1 cellular context compared by ENCODE assay signal in the genomic region with DNA sequence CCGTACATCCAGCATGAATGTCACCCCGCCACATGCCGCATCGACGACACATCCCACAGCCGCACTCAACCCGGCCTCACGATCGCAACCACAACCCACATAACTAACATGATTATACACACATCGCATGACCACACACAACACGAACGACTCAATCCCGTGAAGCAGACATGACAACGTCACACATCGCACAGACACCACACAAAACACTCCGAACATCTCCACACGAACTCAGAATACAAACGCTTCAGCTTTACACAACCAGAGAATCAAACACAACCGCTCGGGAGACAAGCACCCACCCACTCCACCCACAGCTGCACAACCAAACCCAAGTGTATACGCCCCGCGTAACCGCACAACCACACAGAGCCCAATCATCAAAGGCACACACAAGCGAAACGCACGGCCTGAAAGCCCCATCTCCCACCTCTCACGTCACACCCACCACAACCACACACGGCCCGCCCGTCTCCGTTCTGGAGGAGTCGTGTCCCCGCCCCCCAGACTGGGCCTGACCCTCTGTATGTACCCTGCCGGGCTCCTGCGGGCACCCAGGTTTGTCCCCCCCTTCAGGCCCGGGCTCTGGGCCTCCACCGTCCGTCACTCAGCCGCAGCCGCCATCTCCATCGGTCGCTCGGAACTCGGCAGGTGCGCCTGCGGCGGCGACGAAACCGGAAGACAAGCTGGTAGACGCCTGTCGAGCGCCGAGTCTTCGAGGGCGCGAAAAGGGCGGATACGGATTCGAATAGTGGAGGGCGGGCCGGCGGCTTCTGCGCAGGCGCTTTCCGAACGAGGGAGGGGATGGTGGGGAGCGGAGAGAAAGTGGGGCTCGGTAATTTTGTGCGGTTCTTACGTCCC.
TF ChIP-seq lines count a peak whose summit lies in the region.

A gene (minus strand): TSS at position 646 of the 861 bp plus-strand sequence. CDS start 3,028 bp downstream, outside the sequence.

TF ChIP-seq in GM23338, 12 proteins besides CTCF, POLR2A, EP300 and RAD21 (continued from another document):
- TF ChIP-seq, protein P1, sequence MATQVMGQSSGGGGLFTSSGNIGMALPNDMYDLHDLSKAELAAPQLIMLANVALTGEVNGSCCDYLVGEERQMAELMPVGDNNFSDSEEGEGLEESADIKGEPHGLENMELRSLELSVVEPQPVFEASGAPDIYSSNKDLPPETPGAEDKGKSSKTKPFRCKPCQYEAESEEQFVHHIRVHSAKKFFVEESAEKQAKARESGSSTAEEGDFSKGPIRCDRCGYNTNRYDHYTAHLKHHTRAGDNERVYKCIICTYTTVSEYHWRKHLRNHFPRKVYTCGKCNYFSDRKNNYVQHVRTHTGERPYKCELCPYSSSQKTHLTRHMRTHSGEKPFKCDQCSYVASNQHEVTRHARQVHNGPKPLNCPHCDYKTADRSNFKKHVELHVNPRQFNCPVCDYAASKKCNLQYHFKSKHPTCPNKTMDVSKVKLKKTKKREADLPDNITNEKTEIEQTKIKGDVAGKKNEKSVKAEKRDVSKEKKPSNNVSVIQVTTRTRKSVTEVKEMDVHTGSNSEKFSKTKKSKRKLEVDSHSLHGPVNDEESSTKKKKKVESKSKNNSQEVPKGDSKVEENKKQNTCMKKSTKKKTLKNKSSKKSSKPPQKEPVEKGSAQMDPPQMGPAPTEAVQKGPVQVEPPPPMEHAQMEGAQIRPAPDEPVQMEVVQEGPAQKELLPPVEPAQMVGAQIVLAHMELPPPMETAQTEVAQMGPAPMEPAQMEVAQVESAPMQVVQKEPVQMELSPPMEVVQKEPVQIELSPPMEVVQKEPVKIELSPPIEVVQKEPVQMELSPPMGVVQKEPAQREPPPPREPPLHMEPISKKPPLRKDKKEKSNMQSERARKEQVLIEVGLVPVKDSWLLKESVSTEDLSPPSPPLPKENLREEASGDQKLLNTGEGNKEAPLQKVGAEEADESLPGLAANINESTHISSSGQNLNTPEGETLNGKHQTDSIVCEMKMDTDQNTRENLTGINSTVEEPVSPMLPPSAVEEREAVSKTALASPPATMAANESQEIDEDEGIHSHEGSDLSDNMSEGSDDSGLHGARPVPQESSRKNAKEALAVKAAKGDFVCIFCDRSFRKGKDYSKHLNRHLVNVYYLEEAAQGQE (IDR thresholded peaks at IDR 0.05; ENCODE audit: unreplicated experiment) = no peak
- TF ChIP-seq ZNF331 (CRISPR knock-in tag; IDR thresholded peaks at IDR 0.05; ENCODE audit: low read depth) = no peak
- no peak for TF ChIP-seq EZH2 (IDR thresholded peaks at IDR 0.05; ENCODE audit: low read depth, unreplicated experiment)
- TF ChIP-seq, protein P2, sequence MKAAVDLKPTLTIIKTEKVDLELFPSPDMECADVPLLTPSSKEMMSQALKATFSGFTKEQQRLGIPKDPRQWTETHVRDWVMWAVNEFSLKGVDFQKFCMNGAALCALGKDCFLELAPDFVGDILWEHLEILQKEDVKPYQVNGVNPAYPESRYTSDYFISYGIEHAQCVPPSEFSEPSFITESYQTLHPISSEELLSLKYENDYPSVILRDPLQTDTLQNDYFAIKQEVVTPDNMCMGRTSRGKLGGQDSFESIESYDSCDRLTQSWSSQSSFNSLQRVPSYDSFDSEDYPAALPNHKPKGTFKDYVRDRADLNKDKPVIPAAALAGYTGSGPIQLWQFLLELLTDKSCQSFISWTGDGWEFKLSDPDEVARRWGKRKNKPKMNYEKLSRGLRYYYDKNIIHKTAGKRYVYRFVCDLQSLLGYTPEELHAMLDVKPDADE (IDR thresholded peaks at IDR 0.05) = peak; percentile 97
- TF ChIP-seq EZH2phosphoT487 (IDR thresholded peaks at IDR 0.05; ENCODE audit: unreplicated experiment) = no peak
- TF ChIP-seq CREB1 (CRISPR knock-in tag; IDR thresholded peaks at IDR 0.05; ENCODE audit: low read depth) = peak; percentile 88
- peak; percentile 92 for TF ChIP-seq POLR2AphosphoS5 (IDR thresholded peaks at IDR 0.05; ENCODE audit: low read depth)
